ENCODE assay signal across 21 cellular contexts in the genomic region with DNA sequence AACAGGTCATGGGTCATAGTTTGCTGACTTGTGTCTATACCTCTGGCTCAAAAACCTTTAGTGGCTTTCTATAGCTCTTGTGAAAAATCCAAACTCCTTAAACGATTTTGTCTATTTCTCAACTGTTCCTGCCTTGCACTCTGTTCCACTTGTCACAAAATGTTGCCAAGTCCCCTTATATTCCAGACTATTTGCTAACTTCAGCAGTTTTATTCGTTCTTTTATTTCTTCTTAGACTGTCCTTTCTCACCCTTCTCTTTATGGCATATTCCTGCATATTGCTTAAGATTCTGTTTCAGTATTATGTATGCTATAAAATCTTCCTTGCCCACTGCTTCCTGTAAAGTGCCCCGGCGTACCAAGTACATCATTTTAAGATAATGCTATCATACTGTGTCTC.
DNase-seq lines count a peak whose midpoint lies in the region; ATAC-seq and TF ChIP-seq lines count a peak whose summit lies in the region.
"Had no signal": no experiment of that assay in that cellular context is flagged by ENCODE, and none has a peak within 500 bp of the region (broad histone marks: within the 10 kb centered on the region; RNA-seq: fewer than 3 reads in every experiment).

No MANE protein-coding gene starts in this region.

- no peak overlapping the region for H2BK15ac ChIP-seq in IMR-90 (ENCODE audit: low read depth, low read length)

- H3K9me3 Mint-ChIP-seq in central memory CD8-positive, alpha-beta T cell, result no peaks in the 10 kb centered on the region
- H3K9me3 Mint-ChIP-seq: CD4-positive, alpha-beta T cell; H9 had no signal

- H2AK9ac ChIP-seq in IMR-90 (replicated peaks; ENCODE audit: low read depth, low read length, poor library complexity), result no peak overlapping the region

- CTCF ChIA-PET in A673 (lab: Charles Lee), result no interaction called here
- CTCF ChIA-PET in IMR-90 (lab: Yijun Ruan, JAX), result no interaction called here

- DNase-seq in A673 (ENCODE audit: low spot score), result peak; percentile 9
- DNase-seq in IMR-90, result no peak
- DNase-seq in central memory CD8-positive, alpha-beta T cell (ENCODE audit: low spot score in 2 of 2), result no peak
- DNase-seq in GM23248, result no peak
- DNase-seq in right cardiac atrium, result no peak
- DNase-seq: ACHN; AML-193; BE2C; CD4-positive, alpha-beta T cell; CD8-positive, alpha-beta memory T cell; DMS 273 treated with DMSO at 0.1 percent for 48 hours; DMS79; EL; GDM1; H9 had no signal

- H3K36me3 Mint-ChIP-seq in central memory CD8-positive, alpha-beta T cell (ENCODE audit: insufficient read depth), result no peaks in the 10 kb centered on the region

- no peak overlapping the region for H4K8ac ChIP-seq in IMR-90 (ENCODE audit: low read depth in 2 of 2, low read length in 2 of 2)

- no peak for TF ChIP-seq RAD21 in IMR-90 (IDR thresholded peaks at IDR 0.05; ENCODE audit: low read length)

- 80% methylated on average over 1 of the region's 4 CpGs; no CpG with 5 or more reads in 1 of the 2 experiments for WGBS in IMR-90 (ENCODE audit: extremely low coverage in 2 of 2, insufficient read length in 1 of 2), 2 experiments
- 86% methylated on average over 4 of the region's 4 CpGs for WGBS in GM23248 (ENCODE audit: low coverage in 1 of 2, low lambda C conversion rate in 2 of 2, missing lambda C conversion rate in 2 of 2), 2 experiments
- 79% methylated on average over 4 of the region's 4 CpGs for WGBS in right cardiac atrium

- no peak overlapping the region for H3K4me3 Mint-ChIP-seq in central memory CD8-positive, alpha-beta T cell
- H3K4me3 Mint-ChIP-seq: CD14-positive monocyte; CD4-positive, alpha-beta T cell; CD8-positive, alpha-beta memory T cell; GM23338; H9 had no signal

- TF ChIP-seq CTCF in A673 (conservative IDR thresholded peaks at IDR 0.05; ENCODE audit: low read depth, low read length) (no peak), IMR-90 (conservative IDR thresholded peaks at IDR 0.05; ENCODE audit: low read depth, low read length) (no peak)

- H3K4me1 ChIP-seq in A673 (ENCODE audit: insufficient read depth, low read length, poor library complexity, severe bottlenecking) (no peaks in the 10 kb centered on the region), IMR-90 (ENCODE audit: control insufficient read depth, insufficient read depth, low read length) (no peaks in the 10 kb centered on the region), GM23248 (ENCODE audit: insufficient read depth) (peaks cover 8% of the 10 kb centered on the region; the same call in 1 of the 2 replicates), right cardiac atrium (ENCODE audit: control insufficient read depth, insufficient read depth, low read length) (peaks cover 1% of the 10 kb centered on the region)
- H3K4me1 ChIP-seq: BE2C; BLaER1 treated with 17β-estradiol and CSF1 and Interleukin-3, amounts not matched to agents 10 nM and 100 nM had no signal

- no peak overlapping the region for H3K4ac ChIP-seq in IMR-90 (ENCODE audit: low read depth, low read length)

- ATAC-seq in IMR-90 (ENCODE audit: low read depth) (no peak), HG02798 (IDR thresholded peaks at IDR 0.05; ENCODE audit: poor library complexity, unreplicated experiment) (no peak), right cardiac atrium (no peak)
- ATAC-seq in central memory CD8-positive, alpha-beta T cell (replicated peaks; ENCODE audit: extremely low read depth, poor library complexity, severe bottlenecking), result no peak
- ATAC-seq: GM12878, GM23338, HCT116 had no signal

- in situ Hi-C loops in IMR-90 (cut with MboI; ENCODE audit: low sequenced_read_pairs), result no loop called here
- in situ Hi-C loops in GM23248 (cut with MboI), result no loop called here

- no peak overlapping the region for H4K91ac ChIP-seq in IMR-90 (ENCODE audit: insufficient read depth, low read depth, low read length)

- H3K27ac ChIP-seq in A673 (ENCODE audit: low read depth, low read length, poor library complexity, severe bottlenecking), result no peak overlapping the region
- no peak overlapping the region for H3K27ac ChIP-seq in IMR-90 (ENCODE audit: insufficient read depth, low read length)
- no peak overlapping the region for H3K27ac ChIP-seq in GM23248
- no peak overlapping the region for H3K27ac ChIP-seq in right cardiac atrium (ENCODE audit: low read length)
- H3K27ac ChIP-seq: BLaER1 treated with 17β-estradiol and CSF1 and Interleukin-3, amounts not matched to agents 10 nM and 100 nM had no signal

- H3F3A ChIP-seq in GM23248 (ENCODE audit: insufficient read depth), result no peaks in the 10 kb centered on the region

- H3K9me3 ChIP-seq in A673 (ENCODE audit: low read depth, low read length, poor library complexity, severe bottlenecking) (no peaks in the 10 kb centered on the region), IMR-90 (ENCODE audit: control insufficient read depth, insufficient read depth, low read length) (no peaks in the 10 kb centered on the region), GM23248 (ENCODE audit: low read depth) (no peaks in the 10 kb centered on the region), right cardiac atrium (ENCODE audit: control insufficient read depth, low read length) (no peaks in the 10 kb centered on the region)
- H3K9me3 ChIP-seq: BE2C had no signal

- no peak overlapping the region for H4K5ac ChIP-seq in IMR-90 (ENCODE audit: low read depth, low read length)

- no peak overlapping the region for H2BK20ac ChIP-seq in IMR-90 (ENCODE audit: low read depth, low read length)

- TF ChIP-seq POLR2A in IMR-90 (IDR thresholded peaks at IDR 0.05; ENCODE audit: low read depth, low read length), result no peak

- H3K27me3 Mint-ChIP-seq in central memory CD8-positive, alpha-beta T cell, result no peaks in the 10 kb centered on the region
- H3K27me3 Mint-ChIP-seq: CD4-positive, alpha-beta T cell; CD8-positive, alpha-beta memory T cell had no signal

- H3K4me3 ChIP-seq in A673 (ENCODE audit: low read depth, low read length, poor library complexity, severe bottlenecking) (no peak overlapping the region), IMR-90 (ENCODE audit: insufficient read depth, low read depth, low read length) (no peak overlapping the region), GM23248 (no peak overlapping the region), right cardiac atrium (ENCODE audit: low read length) (no peak overlapping the region)
- H3K4me3 ChIP-seq: BLaER1 treated with 17β-estradiol and CSF1 and Interleukin-3, amounts not matched to agents 10 nM and 100 nM; GM12878; GM23338 had no signal

- no peaks in the 10 kb centered on the region for H3K36me3 ChIP-seq in A673 (ENCODE audit: insufficient read depth, low read length, poor library complexity, severe bottlenecking)
- H3K36me3 ChIP-seq in IMR-90 (ENCODE audit: control insufficient read depth, insufficient read depth, low read length), result no peaks in the 10 kb centered on the region
- no peaks in the 10 kb centered on the region for H3K36me3 ChIP-seq in GM23248 (ENCODE audit: low read depth)
- H3K36me3 ChIP-seq: BE2C had no signal

- no peak overlapping the region for H3K9ac ChIP-seq in IMR-90 (ENCODE audit: low read depth, low read length)
- H3K9ac ChIP-seq in GM23248, result no peak overlapping the region
- H3K9ac ChIP-seq: BLaER1 treated with 17β-estradiol and CSF1 and Interleukin-3, amounts not matched to agents 10 nM and 100 nM had no signal

- BruUV-seq in A673 (replicated peaks; lab: Mats Ljungman, UMichigan) (no TSS peak), IMR-90 (replicated peaks; lab: Mats Ljungman, UMichigan) (no TSS peak)

- H3K14ac ChIP-seq in IMR-90 (replicated peaks; ENCODE audit: low read depth, low read length), result no peak overlapping the region

- POLR2A ChIA-PET in A673 (lab: Charles Lee; ENCODE audit: low non-redundant PET), result no interaction called here
- POLR2A ChIA-PET in IMR-90 (lab: Charles Lee; ENCODE audit: unreplicated experiment), result no interaction called here

- H3K27me3 ChIP-seq in A673 (replicated peaks; ENCODE audit: insufficient read depth, low read depth, low read length, poor library complexity) (no peaks in the 10 kb centered on the region), IMR-90 (ENCODE audit: control insufficient read depth, insufficient read depth, low read length) (no peaks in the 10 kb centered on the region), GM23248 (replicated peaks; ENCODE audit: insufficient read depth) (no peaks in the 10 kb centered on the region), right cardiac atrium (ENCODE audit: control insufficient read depth, insufficient read depth) (no peaks in the 10 kb centered on the region)
- H3K27me3 ChIP-seq: BE2C; BLaER1 treated with 17β-estradiol and CSF1 and Interleukin-3, amounts not matched to agents 10 nM and 100 nM had no signal

- H3K79me1 ChIP-seq in IMR-90 (ENCODE audit: low read depth in 1 of 2, low read length in 2 of 2), result no peaks in the 10 kb centered on the region

- H3K9me1 ChIP-seq in IMR-90 (ENCODE audit: insufficient read depth, low read length), result no peaks in the 10 kb centered on the region

- H3K18ac ChIP-seq in IMR-90 (ENCODE audit: low read depth, low read length), result no peak overlapping the region

- no peak overlapping the region for H2AK5ac ChIP-seq in IMR-90 (ENCODE audit: low read depth, low read length)

- H3K23ac ChIP-seq in IMR-90 (ENCODE audit: low read depth, low read length), result no peak overlapping the region

- peak overlapping the region; percentile 9 for H3K27ac Mint-ChIP-seq in central memory CD8-positive, alpha-beta T cell (ENCODE audit: low read depth)
- H3K27ac Mint-ChIP-seq: CD14-positive monocyte; CD4-positive, alpha-beta T cell; CD8-positive, alpha-beta memory T cell; GM23338; H9 had no signal

- H3K56ac ChIP-seq in IMR-90 (ENCODE audit: extremely low read depth, insufficient read depth, low read length), result no peak overlapping the region

- no peaks in the 10 kb centered on the region for H3K79me2 ChIP-seq in GM23248 (ENCODE audit: insufficient read depth)

- H4K20me1 ChIP-seq in IMR-90 (ENCODE audit: insufficient read depth, low read length) (no peaks in the 10 kb centered on the region), GM23248 (ENCODE audit: insufficient read depth) (no peaks in the 10 kb centered on the region)
- H4K20me1 ChIP-seq: BLaER1 treated with 17β-estradiol and CSF1 and Interleukin-3, amounts not matched to agents 10 nM and 100 nM had no signal

- dilution Hi-C loops in IMR-90 (cut with HindIII; ENCODE audit: low sequenced_read_pairs, unreplicated experiment), result no loop called here

- no peaks in the 10 kb centered on the region for H3K9me2 ChIP-seq in GM23248 (ENCODE audit: insufficient read depth)

- intact Hi-C loops in A673 (cut with micrococcal nuclease; ENCODE audit: unreplicated experiment) (loop anchor here (5.0 kb wide), 1 partner anchor 144 kb away; no protein-coding TSS in a partner anchor), IMR-90 (cut with micrococcal nuclease) (loop anchor here (5.0 kb wide), 1 partner anchor 144 kb away; no protein-coding TSS in a partner anchor), right cardiac atrium (cut with DNase I) (no loop called here)

- no peak overlapping the region for H2BK5ac ChIP-seq in IMR-90 (ENCODE audit: low read depth, low read length, poor library complexity, severe bottlenecking)

- H2AFZ ChIP-seq in IMR-90 (replicated peaks; ENCODE audit: low read length, poor library complexity) (no peak overlapping the region), GM23248 (no peak overlapping the region)
- H2AFZ ChIP-seq: GM23338 had no signal

- H3K4me2 ChIP-seq in IMR-90 (ENCODE audit: low read depth, low read length) (no peak overlapping the region), GM23248 (ENCODE audit: unreplicated experiment) (no peak overlapping the region)
- H3K4me2 ChIP-seq: BLaER1 treated with 17β-estradiol and CSF1 and Interleukin-3, amounts not matched to agents 10 nM and 100 nM; GM23338 had no signal

- no peak overlapping the region for H2BK120ac ChIP-seq in IMR-90 (ENCODE audit: low read depth, low read length)

- H3K4me1 Mint-ChIP-seq in central memory CD8-positive, alpha-beta T cell, result no peaks in the 10 kb centered on the region
- H3K4me1 Mint-ChIP-seq: CD14-positive monocyte, GM23338, H9 had no signal

Comparison
In these comparisons a context has a peak if more than half of its experiments do, and no peak if none do; other contexts are left out.
1. intact Hi-C loops: an anchor here in A673 (5.0 kb wide) and IMR-90 (5.0 kb wide); none called in right cardiac atrium.